ENCODE assay signal across 1 cellular context in the genomic region with DNA sequence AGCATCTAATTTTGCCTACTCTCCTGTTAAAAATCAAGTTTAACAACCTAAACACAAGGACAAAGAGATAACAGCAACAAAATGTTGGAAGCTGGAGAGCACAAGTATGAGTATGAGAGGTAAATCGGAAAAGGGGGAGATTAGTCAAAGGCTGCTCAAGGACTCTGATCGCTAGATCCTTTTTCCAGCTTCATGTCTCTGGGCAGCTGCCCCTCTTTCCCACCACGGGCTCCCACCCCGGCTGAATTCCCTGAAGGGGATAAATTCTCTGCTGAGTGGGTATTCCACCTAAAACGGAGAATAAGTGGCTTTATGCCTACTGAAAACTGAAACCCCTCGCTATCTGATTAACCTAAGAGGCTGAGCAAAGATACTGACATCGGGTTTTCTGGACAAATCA.
TF ChIP-seq lines count a peak whose summit lies in the region.

No MANE protein-coding gene starts in this region.

TF ChIP-seq in IMR-90, 13 proteins besides CTCF, POLR2A, EP300 and RAD21 (continued from another document):
- no peak for TF ChIP-seq MAZ (IDR thresholded peaks at IDR 0.05; ENCODE audit: borderline replicate concordance, low read depth, low read length)
- no peak for TF ChIP-seq NFE2L2 (IDR thresholded peaks at IDR 0.05; ENCODE audit: low read depth, low read length)
- TF ChIP-seq BHLHE40 (IDR thresholded peaks at IDR 0.05; ENCODE audit: low read depth, low read length): no peak
- no peak for TF ChIP-seq RCOR1 (IDR thresholded peaks at IDR 0.05; ENCODE audit: insufficient replicate concordance, low read length)
- no peak for TF ChIP-seq FOS (IDR thresholded peaks at IDR 0.05; ENCODE audit: low read depth, low read length)
- TF ChIP-seq, protein P1, sequence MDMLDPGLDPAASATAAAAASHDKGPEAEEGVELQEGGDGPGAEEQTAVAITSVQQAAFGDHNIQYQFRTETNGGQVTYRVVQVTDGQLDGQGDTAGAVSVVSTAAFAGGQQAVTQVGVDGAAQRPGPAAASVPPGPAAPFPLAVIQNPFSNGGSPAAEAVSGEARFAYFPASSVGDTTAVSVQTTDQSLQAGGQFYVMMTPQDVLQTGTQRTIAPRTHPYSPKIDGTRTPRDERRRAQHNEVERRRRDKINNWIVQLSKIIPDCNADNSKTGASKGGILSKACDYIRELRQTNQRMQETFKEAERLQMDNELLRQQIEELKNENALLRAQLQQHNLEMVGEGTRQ (IDR thresholded peaks at IDR 0.05; ENCODE audit: low read depth, low read length): no peak
- no peak for TF ChIP-seq CHD1 (IDR thresholded peaks at IDR 0.05; ENCODE audit: low read depth, low read length)
- TF ChIP-seq MAFK (IDR thresholded peaks at IDR 0.05; ENCODE audit: low read depth, low read length): no peak
